Comparison of ENCODE assay signal across 16 cellular contexts in the genomic region with DNA sequence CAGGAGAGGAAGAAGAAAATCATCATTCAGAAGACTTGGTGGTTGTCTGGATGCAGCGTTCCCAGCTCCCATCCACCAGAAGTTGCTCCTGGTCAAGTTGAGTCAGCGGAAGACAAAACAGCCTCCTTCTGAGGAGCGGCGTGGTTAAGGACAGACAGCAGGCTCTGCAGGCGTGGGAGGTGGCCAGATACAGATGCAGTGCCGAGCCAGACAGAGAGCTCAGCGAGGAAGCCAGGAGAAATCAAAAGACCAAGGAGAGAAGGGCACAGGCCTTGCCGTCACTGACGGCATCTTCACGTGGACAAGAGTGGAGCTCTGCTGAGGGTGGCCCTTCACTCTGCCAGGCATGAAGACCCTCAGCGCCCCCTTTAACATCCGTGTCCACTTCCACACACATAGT.
A peak's percentile ranks its signal among the peaks of the same experiment; 100 is the strongest.
DNase-seq lines count a peak whose midpoint lies in the region; ATAC-seq and TF ChIP-seq lines count a peak whose summit lies in the region.
"Had no signal": no experiment of that assay in that cellular context is flagged by ENCODE, and none has a peak within 500 bp of the region (broad histone marks: within the 10 kb centered on the region; RNA-seq: fewer than 3 reads in every experiment).

No MANE protein-coding gene starts in this region.

- H3K4me3 ChIP-seq in IMR-90 (ENCODE audit: insufficient read depth, low read depth, low read length): no peak overlapping the region
- no peak overlapping the region for H3K4me3 ChIP-seq in fibroblast of mammary gland (ENCODE audit: control insufficient read depth, low read depth, low read length)
- H3K4me3 ChIP-seq in neural progenitor cell: no peak overlapping the region
- H3K4me3 ChIP-seq in testis: no peak overlapping the region
- H3K4me3 ChIP-seq: GM23248 had no signal

- no peak overlapping the region for H3K4me2 ChIP-seq in IMR-90 (ENCODE audit: low read depth, low read length)
- no peak overlapping the region for H3K4me2 ChIP-seq in neural progenitor cell

- H3K36me3 Mint-ChIP-seq in neural progenitor cell: peaks cover 1% of the 10 kb centered on the region

- H3K9me1 ChIP-seq in IMR-90 (ENCODE audit: insufficient read depth, low read length): peaks cover 6% of the 10 kb centered on the region; the same call in 1 of the 2 replicates

- no peaks in the 10 kb centered on the region for H3K79me2 ChIP-seq in neural progenitor cell (ENCODE audit: low read depth)

- no peak for ATAC-seq in IMR-90 (ENCODE audit: low read depth)
- ATAC-seq: HCT116 had no signal

- peaks cover 27% of the 10 kb centered on the region for H3K4me1 Mint-ChIP-seq in neural progenitor cell
- H3K4me1 Mint-ChIP-seq: B cell, IgD-negative memory B cell had no signal

- no peak for TF ChIP-seq RAD21 in IMR-90 (IDR thresholded peaks at IDR 0.05; ENCODE audit: low read length)

- no peak overlapping the region for H3K14ac ChIP-seq in IMR-90 (replicated peaks; ENCODE audit: low read depth, low read length)

- POLR2A ChIA-PET in IMR-90 (lab: Charles Lee; ENCODE audit: unreplicated experiment): no interaction called here

- H3K27ac Mint-ChIP-seq in neural progenitor cell: peak overlapping the region; percentile 47
- H3K27ac Mint-ChIP-seq: B cell; CD4-positive, alpha-beta T cell; IgD-negative memory B cell had no signal

- H3K18ac ChIP-seq in IMR-90 (ENCODE audit: low read depth, low read length): no peak overlapping the region

- in situ Hi-C loops in IMR-90 (cut with MboI; ENCODE audit: low sequenced_read_pairs): no loop called here

- 0 out of 2 replicates have a peak overlapping the region, but pooled peaks have one; percentile 10 for H2AK5ac ChIP-seq in IMR-90 (ENCODE audit: low read depth, low read length)

- no peak overlapping the region for H2BK20ac ChIP-seq in IMR-90 (ENCODE audit: low read depth, low read length)

- H3K9me3 ChIP-seq in IMR-90 (ENCODE audit: control insufficient read depth, insufficient read depth, low read length) (peaks cover 6% of the 10 kb centered on the region), neural progenitor cell (ENCODE audit: low read depth) (peaks cover 3% of the 10 kb centered on the region), testis (no peaks in the 10 kb centered on the region)

- dilution Hi-C loops in IMR-90 (cut with HindIII; ENCODE audit: low sequenced_read_pairs, unreplicated experiment): no loop called here

- intact Hi-C loops in IMR-90 (cut with micrococcal nuclease) (no loop called here), testis (cut with DNase I; ENCODE audit: low total_unique reads) (no loop called here)

- WGBS in IMR-90 (ENCODE audit: extremely low coverage in 2 of 2, insufficient read length in 1 of 2), 2 experiments: 79% methylated on average over 8 of the region's 12 CpGs; no CpG with 5 or more reads in 1 of the 2 experiments
- WGBS in testis, 2 donors: 51 to 55% methylated on average over 12 of the region's 12 CpGs

- TF ChIP-seq CTCF in IMR-90 (conservative IDR thresholded peaks at IDR 0.05; ENCODE audit: low read depth, low read length): no peak
- no peak for TF ChIP-seq CTCF in fibroblast of mammary gland (conservative IDR thresholded peaks at IDR 0.05; ENCODE audit: control insufficient read depth, insufficient read depth, low read depth, low read length)
- no peak for TF ChIP-seq CTCF in neural progenitor cell (IDR thresholded peaks at IDR 0.05)
- TF ChIP-seq CTCF in testis (IDR thresholded peaks at IDR 0.05): no peak

- CTCF ChIA-PET in IMR-90 (lab: Yijun Ruan, JAX): no interaction called here

- no peak overlapping the region for H3K27ac ChIP-seq in IMR-90 (ENCODE audit: insufficient read depth, low read length)
- H3K27ac ChIP-seq in neural progenitor cell: no peak overlapping the region
- no peak overlapping the region for H3K27ac ChIP-seq in testis
- H3K27ac ChIP-seq: GM23248 had no signal

- H3K4me1 ChIP-seq in IMR-90 (ENCODE audit: control insufficient read depth, insufficient read depth, low read length) (peaks cover 21% of the 10 kb centered on the region), neural progenitor cell (peaks cover 23% of the 10 kb centered on the region), testis (peaks cover 9% of the 10 kb centered on the region)

- no peak overlapping the region for H2BK5ac ChIP-seq in IMR-90 (ENCODE audit: low read depth, low read length, poor library complexity, severe bottlenecking)

- no peak overlapping the region for H4K91ac ChIP-seq in IMR-90 (ENCODE audit: insufficient read depth, low read depth, low read length)

- no peak overlapping the region for H3K56ac ChIP-seq in IMR-90 (ENCODE audit: extremely low read depth, insufficient read depth, low read length)

- H4K20me1 ChIP-seq in IMR-90 (ENCODE audit: insufficient read depth, low read length) (no peaks in the 10 kb centered on the region), neural progenitor cell (ENCODE audit: low read depth) (no peaks in the 10 kb centered on the region)

- H2AFZ ChIP-seq in IMR-90 (replicated peaks; ENCODE audit: low read length, poor library complexity) (no peak overlapping the region), neural progenitor cell (replicated peaks) (no peak overlapping the region)
- H2AFZ ChIP-seq: GM23248 had no signal

- no peak overlapping the region for H4K8ac ChIP-seq in IMR-90 (ENCODE audit: low read depth in 2 of 2, low read length in 2 of 2)

- DNase-seq in IMR-90: no peak
- peak; percentile 66 for DNase-seq in fibroblast of mammary gland (ENCODE audit: low read depth)
- no peak for DNase-seq in neural progenitor cell (ENCODE audit: low spot score)
- peak; percentile 70 for DNase-seq in testis
- no peak for DNase-seq in OCI-M1 (lab: John Stamatoyannopoulos, UW)
- no peak for DNase-seq in NCI-H2107 (lab: John Stamatoyannopoulos, UW)
- no peak for DNase-seq in retina
- DNase-seq: ACHN; C1 segment of cervical spinal cord; Calu3; CD4-positive, alpha-beta T cell; DMS 273 treated with DMSO at 0.1 percent for 48 hours; GM23248 had no signal

- peaks cover 4% of the 10 kb centered on the region for H3F3A ChIP-seq in neural progenitor cell (ENCODE audit: low read depth)

- H3K36me3 ChIP-seq in IMR-90 (ENCODE audit: control insufficient read depth, insufficient read depth, low read length): no peaks in the 10 kb centered on the region
- H3K36me3 ChIP-seq in neural progenitor cell: no peaks in the 10 kb centered on the region
- H3K36me3 ChIP-seq in testis (ENCODE audit: low read depth, missing control alignments): no peaks in the 10 kb centered on the region

- no peak for TF ChIP-seq POLR2A in IMR-90 (IDR thresholded peaks at IDR 0.05; ENCODE audit: low read depth, low read length)
- TF ChIP-seq POLR2A in testis (IDR thresholded peaks at IDR 0.05): no peak

- peaks cover 12% of the 10 kb centered on the region for H3K27me3 Mint-ChIP-seq in neural progenitor cell (ENCODE audit: insufficient read depth, low read depth)

- H2BK120ac ChIP-seq in IMR-90 (ENCODE audit: low read depth, low read length): no peak overlapping the region; the same call in 1 of the 2 replicates

- H3K79me1 ChIP-seq in IMR-90 (ENCODE audit: low read depth in 1 of 2, low read length in 2 of 2): no peaks in the 10 kb centered on the region

- no TSS peak for BruUV-seq in IMR-90 (replicated peaks; lab: Mats Ljungman, UMichigan)

- H2AK9ac ChIP-seq in IMR-90 (replicated peaks; ENCODE audit: low read depth, low read length, poor library complexity): no peak overlapping the region

- H2BK15ac ChIP-seq in IMR-90 (ENCODE audit: low read depth, low read length): no peak overlapping the region

- no peaks in the 10 kb centered on the region for H3K27me3 ChIP-seq in IMR-90 (ENCODE audit: control insufficient read depth, insufficient read depth, low read length)
- no peaks in the 10 kb centered on the region for H3K27me3 ChIP-seq in neural progenitor cell
- no peaks in the 10 kb centered on the region for H3K27me3 ChIP-seq in testis

- peak overlapping the region; percentile 55 for H3K4me3 Mint-ChIP-seq in neural progenitor cell
- H3K4me3 Mint-ChIP-seq: B cell; CD4-positive, alpha-beta T cell had no signal

- H3K9ac ChIP-seq in IMR-90 (ENCODE audit: low read depth, low read length) (no peak overlapping the region), neural progenitor cell (no peak overlapping the region)
- H3K9ac ChIP-seq: GM23248 had no signal

- H3K9me3 Mint-ChIP-seq in neural progenitor cell: peaks cover 35% of the 10 kb centered on the region

- no peak overlapping the region for H4K5ac ChIP-seq in IMR-90 (ENCODE audit: low read depth, low read length)

- 0 out of 2 replicates have a peak overlapping the region, but pooled peaks have one; percentile 12 for H3K4ac ChIP-seq in IMR-90 (ENCODE audit: low read depth, low read length)

- H3K23ac ChIP-seq in IMR-90 (ENCODE audit: low read depth, low read length): no peak overlapping the region

TF ChIP-seq in IMR-90, 13 proteins besides CTCF, POLR2A, EP300 and RAD21:
- TF ChIP-seq SMC3 (IDR thresholded peaks at IDR 0.05; ENCODE audit: low read depth, low read length): no peak
- TF ChIP-seq CEBPB (IDR thresholded peaks at IDR 0.05; ENCODE audit: low read depth, low read length): no peak
- no peak for TF ChIP-seq FOS (IDR thresholded peaks at IDR 0.05; ENCODE audit: low read depth, low read length)
- TF ChIP-seq RCOR1 (IDR thresholded peaks at IDR 0.05; ENCODE audit: insufficient replicate concordance, low read length): no peak
- no peak for TF ChIP-seq CHD1 (IDR thresholded peaks at IDR 0.05; ENCODE audit: low read depth, low read length)
- TF ChIP-seq MAFK (IDR thresholded peaks at IDR 0.05; ENCODE audit: low read depth, low read length): no peak
- TF ChIP-seq, protein P1, sequence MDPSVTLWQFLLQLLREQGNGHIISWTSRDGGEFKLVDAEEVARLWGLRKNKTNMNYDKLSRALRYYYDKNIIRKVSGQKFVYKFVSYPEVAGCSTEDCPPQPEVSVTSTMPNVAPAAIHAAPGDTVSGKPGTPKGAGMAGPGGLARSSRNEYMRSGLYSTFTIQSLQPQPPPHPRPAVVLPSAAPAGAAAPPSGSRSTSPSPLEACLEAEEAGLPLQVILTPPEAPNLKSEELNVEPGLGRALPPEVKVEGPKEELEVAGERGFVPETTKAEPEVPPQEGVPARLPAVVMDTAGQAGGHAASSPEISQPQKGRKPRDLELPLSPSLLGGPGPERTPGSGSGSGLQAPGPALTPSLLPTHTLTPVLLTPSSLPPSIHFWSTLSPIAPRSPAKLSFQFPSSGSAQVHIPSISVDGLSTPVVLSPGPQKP (IDR thresholded peaks at IDR 0.05; ENCODE audit: borderline replicate concordance, low read depth, low read length): no peak
- no peak for TF ChIP-seq MXI1 (IDR thresholded peaks at IDR 0.05; ENCODE audit: borderline replicate concordance, low read depth, low read length)
- TF ChIP-seq RFX5 (IDR thresholded peaks at IDR 0.05; ENCODE audit: low read depth, low read length): no peak
- TF ChIP-seq BHLHE40 (IDR thresholded peaks at IDR 0.05; ENCODE audit: low read depth, low read length): no peak

Comparison
In these comparisons a context has a peak if more than half of its experiments do, and no peak if none do; other contexts are left out.
1. DNase-seq: peak in fibroblast of mammary gland (single experiment) and testis (single experiment); none in IMR-90 (single experiment), neural progenitor cell (single experiment), OCI-M1 (single experiment), NCI-H2107 (single experiment) and retina (single experiment).